Comparison of ENCODE assay signal across 8 cellular contexts in the genomic region with DNA sequence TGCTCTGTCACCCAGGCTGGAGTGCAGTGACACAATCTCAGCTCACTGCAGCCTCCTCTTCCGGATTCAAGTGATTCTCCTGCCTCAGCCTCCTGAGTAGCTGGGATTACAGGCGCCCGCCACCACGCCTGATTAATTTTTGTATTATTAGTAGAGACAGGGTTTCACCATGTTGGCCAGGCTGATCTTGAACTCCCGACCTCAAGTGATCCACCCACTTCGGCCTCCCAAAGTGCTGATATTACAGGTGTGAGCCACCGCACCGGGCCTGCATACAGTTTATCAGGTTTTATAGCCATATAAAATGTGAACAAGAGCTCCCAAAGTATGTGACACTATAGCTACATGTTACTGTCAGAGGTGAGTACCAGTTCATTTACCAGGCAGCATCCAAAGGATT. TPM values are rescaled to one million over a fixed set of nuclear protein-coding genes. Genes with fewer than 3 reads are reported as not detected.
DNase-seq lines count a peak whose midpoint lies in the region; ATAC-seq and TF ChIP-seq lines count a peak whose summit lies in the region.
"Not testable (repeated sequence)": the region's sequence is repeated elsewhere in the genome, so short reads cannot be mapped to it uniquely, and the experiment has no call there.

No MANE protein-coding gene starts in this region.

- POLR2A ChIA-PET in activated naive CD8-positive, alpha-beta T cell treated with anti-CD3 and anti-CD28 coated beads, Interleukin-2, amount 10 ng/mL, durations not matched to agents 7 days and 5 days (lab: Charles Lee): interaction anchor here (0.6 kb wide), 1 partner anchor 13 kb away, joined by 10 read pairs; no protein-coding TSS in a partner anchor

- H3K27me3 Mint-ChIP-seq in HFFc6 (ENCODE audit: insufficient read depth); T-helper 2 cell treated with Interferon-gamma antibody and Interleukin-4, amounts not matched to agents 5 μg/mL and 100 μg/mL, for 36 hours (ENCODE audit: low read depth); activated T-cell treated with anti-CD3 and anti-CD28 coated beads, Interleukin-2, amount 50 U/mL, for 4 hours (ENCODE audit: low read depth); activated naive CD8-positive, alpha-beta T cell treated with anti-CD3 and anti-CD28 coated beads, Interleukin-2, amount 10 ng/mL, durations not matched to agents 7 days and 5 days: not testable (repeated sequence)
- peaks cover 29 to 42% (median 29%) of the 10 kb centered on the region in 3 donors for H3K27me3 Mint-ChIP-seq in immature natural killer cell (ENCODE audit: low read depth in 3 of 3)

- H3K79me2 ChIP-seq in osteoblast (ENCODE audit: insufficient read depth, low read length): peaks cover 73% of the 10 kb centered on the region

- H3K9me3 ChIP-seq in BLaER1 treated with 17β-estradiol and CSF1 and Interleukin-3, amounts not matched to agents 10 nM and 100 nM (replicated peaks in 1 of 11); osteoblast (ENCODE audit: low read depth, low read length); upper lobe of right lung: not testable (repeated sequence)

- H3K9me3 Mint-ChIP-seq in HFFc6; T-helper 2 cell treated with Interferon-gamma antibody and Interleukin-4, amounts not matched to agents 5 μg/mL and 100 μg/mL, for 36 hours; activated T-cell treated with anti-CD3 and anti-CD28 coated beads, Interleukin-2, amount 50 U/mL, for 4 hours; activated naive CD8-positive, alpha-beta T cell treated with anti-CD3 and anti-CD28 coated beads, Interleukin-2, amount 10 ng/mL, durations not matched to agents 7 days and 5 days; immature natural killer cell: not testable (repeated sequence)

- peaks cover 48 to 70% (median 55%) of the 10 kb centered on the region in 10 experiments for H3K4me1 ChIP-seq in BLaER1 treated with 17β-estradiol and CSF1 and Interleukin-3, amounts not matched to agents 10 nM and 100 nM
- H3K4me1 ChIP-seq in osteoblast (ENCODE audit: insufficient read depth, low read length) (peaks cover 23% of the 10 kb centered on the region), upper lobe of right lung (peaks cover 27% of the 10 kb centered on the region)

- not testable (repeated sequence) for H3K9ac ChIP-seq in BLaER1 treated with 17β-estradiol and CSF1 and Interleukin-3, amounts not matched to agents 10 nM and 100 nM

- peak overlapping the region in 8 of 11 experiments; percentile 9 to 98 (median 20); a peak in 6 of 22 replicates for H3K4me2 ChIP-seq in BLaER1 treated with 17β-estradiol and CSF1 and Interleukin-3, amounts not matched to agents 10 nM and 100 nM
- H3K4me2 ChIP-seq in osteoblast (ENCODE audit: insufficient read depth, low read length): not testable (repeated sequence)

- H3K27me3 ChIP-seq in BLaER1 treated with 17β-estradiol and CSF1 and Interleukin-3, amounts not matched to agents 10 nM and 100 nM; osteoblast (ENCODE audit: insufficient read depth, low read length); upper lobe of right lung: not testable (repeated sequence)

- H3K27ac ChIP-seq in BLaER1 treated with 17β-estradiol and CSF1 and Interleukin-3, amounts not matched to agents 10 nM and 100 nM; upper lobe of right lung: not testable (repeated sequence)
- peak overlapping the region; percentile 8 for H3K27ac ChIP-seq in osteoblast (ENCODE audit: low read depth, low read length)

- H3K36me3 ChIP-seq in BLaER1 treated with 17β-estradiol and CSF1 and Interleukin-3, amounts not matched to agents 10 nM and 100 nM: peaks cover 65 to 76% (median 73%) of the 10 kb centered on the region in 11 experiments
- peaks cover 75% of the 10 kb centered on the region for H3K36me3 ChIP-seq in osteoblast (ENCODE audit: insufficient read depth, low read length)
- H3K36me3 ChIP-seq in upper lobe of right lung: peaks cover 74% of the 10 kb centered on the region

- H3K4me3 Mint-ChIP-seq in HFFc6 (peak overlapping the region; percentile 20; the same call in 1 of the 2 replicates), immature natural killer cell (peak overlapping the region in 3 of 5 donors; percentile 2 to 38 (median 3))
- H3K4me3 Mint-ChIP-seq in T-helper 2 cell treated with Interferon-gamma antibody and Interleukin-4, amounts not matched to agents 5 μg/mL and 100 μg/mL, for 36 hours: peak overlapping the region; percentile 26
- H3K4me3 Mint-ChIP-seq in activated T-cell treated with anti-CD3 and anti-CD28 coated beads, Interleukin-2, amount 50 U/mL, for 4 hours: peak overlapping the region; percentile 37
- H3K4me3 Mint-ChIP-seq in activated naive CD8-positive, alpha-beta T cell treated with anti-CD3 and anti-CD28 coated beads, Interleukin-2, amount 10 ng/mL, durations not matched to agents 7 days and 5 days: peak overlapping the region; percentile 48

- TF ChIP-seq CTCF in HFFc6 (IDR thresholded peaks at IDR 0.05); osteoblast (IDR thresholded peaks at IDR 0.05; ENCODE audit: extremely low read depth, low read depth, low read length); upper lobe of right lung (IDR thresholded peaks at IDR 0.05): not testable (repeated sequence)

- peaks cover 56% of the 10 kb centered on the region for H3K36me3 Mint-ChIP-seq in HFFc6 (ENCODE audit: low read depth)
- H3K36me3 Mint-ChIP-seq in T-helper 2 cell treated with Interferon-gamma antibody and Interleukin-4, amounts not matched to agents 5 μg/mL and 100 μg/mL, for 36 hours (ENCODE audit: low read depth): peaks cover 72% of the 10 kb centered on the region
- H3K36me3 Mint-ChIP-seq in activated T-cell treated with anti-CD3 and anti-CD28 coated beads, Interleukin-2, amount 50 U/mL, for 4 hours (ENCODE audit: insufficient read depth): peaks cover 34% of the 10 kb centered on the region
- peaks cover 49% of the 10 kb centered on the region for H3K36me3 Mint-ChIP-seq in activated naive CD8-positive, alpha-beta T cell treated with anti-CD3 and anti-CD28 coated beads, Interleukin-2, amount 10 ng/mL, durations not matched to agents 7 days and 5 days
- H3K36me3 Mint-ChIP-seq in immature natural killer cell: peaks cover 21 to 51% (median 38%) of the 10 kb centered on the region in 3 donors

- DNase-seq in HFFc6; T-helper 2 cell treated with Interferon-gamma antibody and Interleukin-4, amounts not matched to agents 5 μg/mL and 100 μg/mL, for 36 hours (ENCODE audit: low spot score); activated T-cell treated with anti-CD3 and anti-CD28 coated beads, Interleukin-2, amount 50 U/mL, for 4 hours; activated naive CD8-positive, alpha-beta T cell treated with anti-CD3 and anti-CD28 coated beads, Interleukin-2, amount 10 ng/mL, durations not matched to agents 7 days and 5 days; immature natural killer cell: not testable (repeated sequence)
- DNase-seq in osteoblast (ENCODE audit: insufficient read length, low spot score, missing footprints) (peak; percentile 36), upper lobe of right lung (peak; percentile 9)

- H2AFZ ChIP-seq in osteoblast (ENCODE audit: low read length): not testable (repeated sequence)

- intact Hi-C loops in upper lobe of right lung (cut with DNase I): not testable (repeated sequence)

- H3K27ac Mint-ChIP-seq in HFFc6; T-helper 2 cell treated with Interferon-gamma antibody and Interleukin-4, amounts not matched to agents 5 μg/mL and 100 μg/mL, for 36 hours; activated naive CD8-positive, alpha-beta T cell treated with anti-CD3 and anti-CD28 coated beads, Interleukin-2, amount 10 ng/mL, durations not matched to agents 7 days and 5 days: not testable (repeated sequence)
- peak overlapping the region in 3 of 6 donors; percentile 22 to 71 (median 31) for H3K27ac Mint-ChIP-seq in immature natural killer cell

- ATAC-seq in activated T-cell treated with anti-CD3 and anti-CD28 coated beads, Interleukin-2, amount 50 U/mL, for 4 hours; activated naive CD8-positive, alpha-beta T cell treated with anti-CD3 and anti-CD28 coated beads, Interleukin-2, amount 10 ng/mL, durations not matched to agents 7 days and 5 days (ENCODE audit: low read depth); upper lobe of right lung: not testable (repeated sequence)

- H4K20me1 ChIP-seq in BLaER1 treated with 17β-estradiol and CSF1 and Interleukin-3, amounts not matched to agents 10 nM and 100 nM: peaks cover 17 to 87% (median 58%) of the 10 kb centered on the region in 11 experiments; a peak in 18 of 22 replicates
- H4K20me1 ChIP-seq in osteoblast (ENCODE audit: insufficient read depth, low read length): peaks cover 26% of the 10 kb centered on the region

- H3K4me1 Mint-ChIP-seq in HFFc6 (ENCODE audit: low read depth) (peaks cover 37% of the 10 kb centered on the region), immature natural killer cell (peaks cover 33 to 38% of the 10 kb centered on the region in 2 donors)
- peaks cover 21% of the 10 kb centered on the region for H3K4me1 Mint-ChIP-seq in T-helper 2 cell treated with Interferon-gamma antibody and Interleukin-4, amounts not matched to agents 5 μg/mL and 100 μg/mL, for 36 hours (ENCODE audit: low read depth)
- H3K4me1 Mint-ChIP-seq in activated T-cell treated with anti-CD3 and anti-CD28 coated beads, Interleukin-2, amount 50 U/mL, for 4 hours (ENCODE audit: low read depth): peaks cover 32% of the 10 kb centered on the region
- H3K4me1 Mint-ChIP-seq in activated naive CD8-positive, alpha-beta T cell treated with anti-CD3 and anti-CD28 coated beads, Interleukin-2, amount 10 ng/mL, durations not matched to agents 7 days and 5 days: peaks cover 37% of the 10 kb centered on the region

- not testable (repeated sequence) for H3K4me3 ChIP-seq in BLaER1 treated with 17β-estradiol and CSF1 and Interleukin-3, amounts not matched to agents 10 nM and 100 nM; osteoblast (ENCODE audit: insufficient read depth, low read length); upper lobe of right lung

RNA-seq across cellular contexts. Expression of gene JMJD6, which starts 3.4 kb away (rescaled TPM):
- total RNA-seq in HFFc6 (2021; fragmentation: NEBNext Ultra II Directional; extraction: Animal tissue kit (Norgen Biotek cat#: 25700)): 10 to 100 TPM; 32.9 to 44.3 (median 37.3) TPM
- total RNA-seq in activated T-cell treated with anti-CD3 and anti-CD28 coated beads, Interleukin-2, amount 50 U/mL, for 4 hours: 10 to 100 TPM; 67.3 to 73.2 (median 68.7) TPM
- total RNA-seq in activated naive CD8-positive, alpha-beta T cell treated with anti-CD3 and anti-CD28 coated beads, Interleukin-2, amount 10 ng/mL, durations not matched to agents 7 days and 5 days: 10 to 100 TPM; 55.0 to 58.9 TPM
- 10 to 100 TPM; 20.3 to 38.5 (median 27.2) TPM for polyA plus RNA-seq in immature natural killer cell
- total RNA-seq in osteoblast (18.8 and 21.5 TPM in 2 replicates), upper lobe of right lung (29.6 TPM)

RNA-seq across cellular contexts. Expression of gene METTL23, which starts 3.7 kb away (rescaled TPM):
- 10 to 100 TPM; 30.1 to 32.8 (median 31.1) TPM for total RNA-seq in HFFc6 (2021; fragmentation: NEBNext Ultra II Directional; extraction: Animal tissue kit (Norgen Biotek cat#: 25700))
- 10 to 100 TPM; 31.4 to 34.4 (median 31.5) TPM for total RNA-seq in activated T-cell treated with anti-CD3 and anti-CD28 coated beads, Interleukin-2, amount 50 U/mL, for 4 hours
- 10 to 100 TPM; 51.1 to 54.1 TPM for total RNA-seq in activated naive CD8-positive, alpha-beta T cell treated with anti-CD3 and anti-CD28 coated beads, Interleukin-2, amount 10 ng/mL, durations not matched to agents 7 days and 5 days
- 100 to 1,000 TPM in 2 of 3 donors, 10 to 100 TPM in 1; 91.6 to 166 (median 133) TPM for polyA plus RNA-seq in immature natural killer cell
- 25.7 and 28.6 TPM in 2 replicates for total RNA-seq in osteoblast
- 31.6 TPM for total RNA-seq in upper lobe of right lung

RNA-seq across cellular contexts. Expression of gene MXRA7, which starts 12.2 kb away (rescaled TPM):
- 100 to 1,000 TPM; 180 to 259 (median 192) TPM for total RNA-seq in HFFc6 (2021; fragmentation: NEBNext Ultra II Directional; extraction: Animal tissue kit (Norgen Biotek cat#: 25700))
- 1 to 10 TPM; 2.0 to 2.3 (median 2.0) TPM for total RNA-seq in activated T-cell treated with anti-CD3 and anti-CD28 coated beads, Interleukin-2, amount 50 U/mL, for 4 hours
- 10 to 100 TPM; 34.4 to 37.2 TPM for total RNA-seq in activated naive CD8-positive, alpha-beta T cell treated with anti-CD3 and anti-CD28 coated beads, Interleukin-2, amount 10 ng/mL, durations not matched to agents 7 days and 5 days
- 10 to 100 TPM; 23.6 to 60.6 (median 56.7) TPM for polyA plus RNA-seq in immature natural killer cell
- total RNA-seq in osteoblast (352 and 388 TPM in 2 replicates), upper lobe of right lung (159 TPM)

RNA-seq across cellular contexts. Expression of gene SRSF2, which starts 14.2 kb away (rescaled TPM):
- 100 to 1,000 TPM; 179 to 220 (median 215) TPM for total RNA-seq in HFFc6 (2021; fragmentation: NEBNext Ultra II Directional; extraction: Animal tissue kit (Norgen Biotek cat#: 25700))
- 100 to 1,000 TPM; 845 to 927 (median 920) TPM for total RNA-seq in activated T-cell treated with anti-CD3 and anti-CD28 coated beads, Interleukin-2, amount 50 U/mL, for 4 hours
- total RNA-seq in activated naive CD8-positive, alpha-beta T cell treated with anti-CD3 and anti-CD28 coated beads, Interleukin-2, amount 10 ng/mL, durations not matched to agents 7 days and 5 days: 100 to 1,000 TPM; 376 to 384 TPM
- 100 to 1,000 TPM in 2 of 3 donors, 10 to 100 TPM in 1; 100.0 to 134 (median 125) TPM for polyA plus RNA-seq in immature natural killer cell
- total RNA-seq in osteoblast (88.7 and 102 TPM in 2 replicates), upper lobe of right lung (145 TPM)

RNA-seq across cellular contexts. Expression of gene MFSD11, which starts 14.9 kb away (rescaled TPM):
- total RNA-seq in HFFc6 (2021; fragmentation: NEBNext Ultra II Directional; extraction: Animal tissue kit (Norgen Biotek cat#: 25700)): 10 to 100 TPM; 16.1 to 23.4 (median 20.7) TPM
- 10 to 100 TPM; 14.6 to 16.6 (median 15.1) TPM for total RNA-seq in activated T-cell treated with anti-CD3 and anti-CD28 coated beads, Interleukin-2, amount 50 U/mL, for 4 hours
- total RNA-seq in activated naive CD8-positive, alpha-beta T cell treated with anti-CD3 and anti-CD28 coated beads, Interleukin-2, amount 10 ng/mL, durations not matched to agents 7 days and 5 days: 10 to 100 TPM; 28.5 to 29.1 TPM
- polyA plus RNA-seq in immature natural killer cell: 10 to 100 TPM; 25.2 to 48.0 (median 36.0) TPM
- 42.0 and 45.4 TPM in 2 replicates for total RNA-seq in osteoblast
- 32.3 TPM for total RNA-seq in upper lobe of right lung

Comparison
In these comparisons a context has a peak if more than half of its experiments do, and no peak if none do; other contexts are left out.
1. RNA of gene MXRA7, which starts 12.2 kb away (total RNA-seq): 352 to 388 TPM in osteoblast, 180 to 259 TPM in HFFc6, 159 TPM in upper lobe of right lung (single experiment) and 34.4 to 37.2 TPM in activated naive CD8-positive, alpha-beta T cell treated with anti-CD3 and anti-CD28 coated beads, Interleukin-2, amount 10 ng/mL, durations not matched to agents 7 days and 5 days; 2.0 to 2.3 TPM in activated T-cell treated with anti-CD3 and anti-CD28 coated beads, Interleukin-2, amount 50 U/mL, for 4 hours; every median in the first group is over 10 times any median in the second.
2. Peak in every context shown above with its lines, with median percentiles within 50 percentile points of each other: H3K4me3 Mint-ChIP-seq.